ENCODE assay signal across 9 cellular contexts in the genomic region with DNA sequence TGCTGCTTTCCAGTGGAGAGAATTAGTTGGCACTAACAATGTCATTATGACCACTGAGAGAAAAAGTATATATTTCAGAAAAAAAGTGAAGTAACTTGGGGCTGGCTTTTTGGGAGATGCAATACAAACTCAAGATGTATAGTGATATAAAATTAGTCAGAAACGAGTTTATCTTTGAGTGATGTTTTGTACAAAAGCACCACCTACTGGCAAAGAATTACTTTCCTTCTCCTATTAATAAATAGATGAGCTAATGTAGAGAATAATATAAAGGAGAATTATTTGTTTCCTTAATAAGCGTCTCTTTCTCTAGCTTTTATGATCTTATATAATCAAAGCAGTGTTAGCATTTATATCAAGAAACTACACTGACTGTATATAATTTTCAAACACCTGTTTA.
DNase-seq lines count a peak whose midpoint lies in the region; ATAC-seq and TF ChIP-seq lines count a peak whose summit lies in the region.
"Had no signal": no experiment of that assay in that cellular context is flagged by ENCODE, and none has a peak within 500 bp of the region (broad histone marks: within the 10 kb centered on the region; RNA-seq: fewer than 3 reads in every experiment).

No MANE protein-coding gene starts in this region.

- H3K9me3 ChIP-seq in RWPE2 (ENCODE audit: severe bottlenecking), result no peaks in the 10 kb centered on the region

- H3K27me3 ChIP-seq in RWPE2 (ENCODE audit: insufficient read depth, poor library complexity, severe bottlenecking), result peaks cover 41% of the 10 kb centered on the region
- peaks cover 69% of the 10 kb centered on the region for H3K27me3 ChIP-seq in foreskin keratinocyte

- peak; percentile 70 for DNase-seq in G401 (ENCODE audit: low spot score)
- no peak for DNase-seq in RWPE2 (ENCODE audit: low spot score)
- peak in 1 of 2 donors; percentile 37 for DNase-seq in foreskin keratinocyte
- no peak for DNase-seq in OCI-M2 (lab: John Stamatoyannopoulos, UW; ENCODE audit: unreplicated experiment)
- DNase-seq in activated CD8-positive, alpha-beta memory T cell treated with anti-CD3 and anti-CD28 coated beads, Interleukin-2, amount 50 U/mL, for 4 hours, result no peak

- peak; percentile 72 for TF ChIP-seq CTCF in 22Rv1 (IDR thresholded peaks at IDR 0.05)
- TF ChIP-seq CTCF in RWPE2 (IDR thresholded peaks at IDR 0.05; ENCODE audit: poor library complexity, severe bottlenecking), result peak; percentile 70
- TF ChIP-seq CTCF in foreskin keratinocyte (conservative IDR thresholded peaks at IDR 0.05), result peak; percentile 68

- ATAC-seq in RWPE2 (ENCODE audit: low read depth), result peak; percentile 35; the same call in 1 of the 3 replicates
- peak; percentile 49 for ATAC-seq in foreskin keratinocyte
- ATAC-seq in HG03196 (IDR thresholded peaks at IDR 0.05; ENCODE audit: unreplicated experiment), result no peak
- ATAC-seq in GM21526 (IDR thresholded peaks at IDR 0.05; ENCODE audit: low FRiP score, unreplicated experiment), result no peak

- H3K4me1 ChIP-seq in RWPE2 (ENCODE audit: insufficient read depth, poor library complexity, severe bottlenecking) (no peaks in the 10 kb centered on the region), foreskin keratinocyte (no peaks in the 10 kb centered on the region)

- H3K36me3 ChIP-seq in RWPE2 (ENCODE audit: low read depth), result no peaks in the 10 kb centered on the region

- in situ Hi-C loops in G401 (cut with HindIII; ENCODE audit: low sequenced_read_pairs), result no loop called here

- H3K27ac ChIP-seq in 22Rv1, result no peak overlapping the region
- H3K27ac ChIP-seq in RWPE2 (ENCODE audit: poor library complexity, severe bottlenecking), result no peak overlapping the region
- no peak overlapping the region for H3K27ac ChIP-seq in foreskin keratinocyte
- H3K27ac ChIP-seq: epithelial cell of prostate had no signal

- no peak overlapping the region for H3K4me3 ChIP-seq in RWPE2 (ENCODE audit: severe bottlenecking)

Comparison
In these comparisons a context has a peak if more than half of its experiments do, and no peak if none do; other contexts are left out.
1. ATAC-seq: peak in RWPE2 (single experiment) and foreskin keratinocyte (single experiment); none in HG03196 (single experiment) and GM21526 (single experiment).
2. Peak in every context shown above with its lines, with median percentiles within 50 percentile points of each other: CTCF ChIP-seq.